In genomic region chr5:95858661-95859326, GRCh38 we compare ENCODE assay signal across 8 cellular contexts. TPM values are rescaled to one million over a fixed set of nuclear protein-coding genes. Genes with fewer than 3 reads are reported as not detected.
DNase-seq lines count a peak whose midpoint lies in the region; TF ChIP-seq lines count a peak whose summit lies in the region.

No MANE protein-coding gene starts in this region.

- 1 to 3% (median 2%) methylated on average over 11 to 23 of the region's 23 CpGs for WGBS in stomach, 5 donors

- TF ChIP-seq POLR2A in stomach (IDR thresholded peaks at IDR 0.05): no peak

- DNase-seq in ELF-1 (ENCODE audit: low read depth, low spot score) (peak; percentile 96), H7 (peak; percentile 93), LNCaP clone FGC (ENCODE audit: low read depth) (peak; percentile 48), SIG-M5 (lab: John Stamatoyannopoulos, UW) (peak; percentile 62), activated gamma-delta T cell treated with Interleukin-2 at 50 U/mL for 16 hours (peak; percentile 89), fibroblast of villous mesenchyme (ENCODE audit: low read depth) (peak; percentile 99), stomach (peak; percentile 90)

- H3K4me3 ChIP-seq in H7 (ENCODE audit: insufficient read depth, low read depth, low read length) (no peak overlapping the region), LNCaP clone FGC (ENCODE audit: low read depth, low read length) (no peak overlapping the region), fibroblast of villous mesenchyme (ENCODE audit: low read depth, low read length) (peak overlapping the region; percentile 28), neuron (ENCODE audit: low read length) (peak overlapping the region; percentile 5), stomach (peak overlapping the region in 3 of 4 donors; percentile 24 to 34 (median 29))

- H3K27ac ChIP-seq in stomach: peak overlapping the region; percentile 53 to 90 (median 88)

- no peak overlapping the region for H2AFZ ChIP-seq in neuron (ENCODE audit: low read depth, low read length)

- H3K36me3 ChIP-seq in H7 (replicated peaks; ENCODE audit: control insufficient read depth, insufficient read depth, low read length) (no peaks in the 10 kb centered on the region), neuron (ENCODE audit: insufficient read depth, low read length) (no peaks in the 10 kb centered on the region), stomach (no peaks in the 10 kb centered on the region)

- H3K4me1 ChIP-seq in neuron (ENCODE audit: insufficient read depth, low read length) (peaks cover 44% of the 10 kb centered on the region), stomach (peaks cover 40 to 83% (median 60%) of the 10 kb centered on the region in 4 donors)

- H3K27me3 ChIP-seq in H7 (ENCODE audit: control insufficient read depth, insufficient read depth, low read length): no peaks in the 10 kb centered on the region
- H3K27me3 ChIP-seq in neuron (ENCODE audit: insufficient read depth, low read length): no peaks in the 10 kb centered on the region
- no peaks in the 10 kb centered on the region for H3K27me3 ChIP-seq in stomach

- TF ChIP-seq CTCF in LNCaP clone FGC (IDR thresholded peaks at IDR 0.05; ENCODE audit: control insufficient read depth, extremely low read depth, insufficient read depth) (peak; percentile 95), fibroblast of villous mesenchyme (IDR thresholded peaks at IDR 0.05; ENCODE audit: insufficient read depth, low read depth, low read length) (peak; percentile 96), stomach (IDR thresholded peaks at IDR 0.05) (peak in 6 of 7 experiments; percentile 97 to 99 (median 99))

- peak; percentile 94 for TF ChIP-seq EP300 in stomach (IDR thresholded peaks at IDR 0.05)

- intact Hi-C loops in stomach (cut with DNase I; ENCODE audit: low total_unique reads): no loop called here

- H3K9me3 ChIP-seq in neuron (ENCODE audit: low read length) (peaks cover 1% of the 10 kb centered on the region), stomach (no peaks in the 10 kb centered on the region)

RNA-seq across cellular contexts. Expression of gene GLRX, which starts 36.3 kb away (rescaled TPM):
- total RNA-seq in H7 (2014; rRNA removed; shearing (Covaris generic)): 25.0 and 41.6 TPM in 2 replicates
- total RNA-seq in fibroblast of villous mesenchyme (152 and 437 TPM in 2 replicates), stomach (10 to 100 TPM; 11.3 to 30.4 (median 14.0) TPM)
- polyA plus RNA-seq in stomach: 100 to 1,000 TPM in 1 of 3 donors, 10 to 100 TPM in 2; 51.0 to 211 (median 65.7) TPM

Comparison
In these comparisons a context has a peak if more than half of its experiments do, and no peak if none do; other contexts are left out.
1. DNase-seq: peak in every context shown above with its lines; median percentile 99 in fibroblast of villous mesenchyme; 96 in ELF-1; 93 in H7; 90 in stomach; 89 in activated gamma-delta T cell treated with Interleukin-2 at 50 U/mL for 16 hours; 62 in SIG-M5; 48 in LNCaP clone FGC.
2. H3K4me3 ChIP-seq: peak in fibroblast of villous mesenchyme (single experiment), neuron (single experiment) and stomach (3 of 4); none in H7 (single experiment) and LNCaP clone FGC (single experiment).
3. Peak in every context shown above with its lines, with median percentiles within 50 percentile points of each other: CTCF ChIP-seq.